ENCODE assay signal across 19 cellular contexts in genomic region chr2:147416099-147416498, GRCh38.
DNase-seq lines count a peak whose midpoint lies in the region; ATAC-seq, FAIRE-seq and TF ChIP-seq lines count a peak whose summit lies in the region.
"Had no signal": no experiment of that assay in that cellular context is flagged by ENCODE, and none has a peak within 500 bp of the region (broad histone marks: within the 10 kb centered on the region; RNA-seq: fewer than 3 reads in every experiment).

No MANE protein-coding gene starts in this region.

- CTCF ChIA-PET in A549 (lab: Yijun Ruan, JAX) (no interaction called here), PC-9 (lab: Charles Lee) (no interaction called here)
- CTCF ChIA-PET in naive thymus-derived CD4-positive, alpha-beta T cell (lab: Charles Lee): no interaction called here
- CTCF ChIA-PET in activated CD8-positive, alpha-beta T cell treated with anti-CD3 and anti-CD28 coated beads for 36 hours (lab: Charles Lee): no interaction called here

- H3K4me3 ChIP-seq in A549 (no peak overlapping the region), GM23248 (no peak overlapping the region), PC-9 (no peak overlapping the region), aorta (ENCODE audit: low read length in 2 of 2) (no peak overlapping the region)
- H3K4me3 ChIP-seq in naive thymus-derived CD4-positive, alpha-beta T cell (ENCODE audit: low read length): no peak overlapping the region
- H3K4me3 ChIP-seq: GM23338, heart right ventricle, psoas muscle had no signal

- H3K9me2 ChIP-seq in GM23248 (ENCODE audit: insufficient read depth) (no peaks in the 10 kb centered on the region), PC-9 (ENCODE audit: insufficient read depth) (no peaks in the 10 kb centered on the region)

- 2% methylated on average over 4 of the region's 4 CpGs for WGBS in A549 (ENCODE audit: missing lambda C conversion rate)
- WGBS in GM23248 (ENCODE audit: low coverage in 1 of 2, low lambda C conversion rate in 2 of 2, missing lambda C conversion rate in 2 of 2), 2 experiments: 53 to 55% methylated on average over 4 of the region's 4 CpGs
- WGBS in aorta, 2 donors: 63 to 68% methylated on average over 4 of the region's 4 CpGs

- H3K4me3 Mint-ChIP-seq in naive thymus-derived CD4-positive, alpha-beta T cell: no peak overlapping the region
- no peak overlapping the region for H3K4me3 Mint-ChIP-seq in activated CD8-positive, alpha-beta T cell treated with anti-CD3 and anti-CD28 coated beads for 36 hours
- H3K4me3 Mint-ChIP-seq: activated CD4-positive, alpha-beta memory T cell treated with anti-CD3 and anti-CD28 coated beads, Interleukin-2, amount 10 ng/mL, durations not matched to agents 7 days and 5 days; dendritic cell treated with granulocyte-macrophage colony-stimulating factor and Interleukin-4, amounts not matched to agents 40 ng/mL and 50 ng/mL, for 4 days; GM23338; neural crest cell had no signal

- H3K27me3 ChIP-seq in GM23248 (replicated peaks; ENCODE audit: insufficient read depth) (no peaks in the 10 kb centered on the region), PC-9 (ENCODE audit: insufficient read depth, low read depth) (no peaks in the 10 kb centered on the region), aorta (ENCODE audit: control insufficient read depth in 1 of 2, insufficient read depth in 2 of 2, low read length in 1 of 2) (peaks cover 0 to 2% of the 10 kb centered on the region in 2 donors)
- H3K27me3 ChIP-seq in naive thymus-derived CD4-positive, alpha-beta T cell (ENCODE audit: control insufficient read depth in 2 of 2, insufficient read depth in 2 of 2, low read length in 2 of 2): no peaks in the 10 kb centered on the region
- H3K27me3 ChIP-seq: heart right ventricle had no signal

- H2AFZ ChIP-seq in GM23248 (no peak overlapping the region), PC-9 (no peak overlapping the region)
- H2AFZ ChIP-seq: GM23338 had no signal

- H3K4me2 ChIP-seq in A549 (peak overlapping the region; percentile 12; the same call in 1 of the 3 replicates), GM23248 (ENCODE audit: unreplicated experiment) (no peak overlapping the region), PC-9 (peak overlapping the region; percentile 42)
- H3K4me2 ChIP-seq: GM23338 had no signal

- DNase-seq in A549 (ENCODE audit: low read depth in 1 of 2, low spot score in 1 of 2) (peak in 1 of 2 experiments; percentile 25), GM23248 (peak; percentile 11), PC-9 (peak; percentile 0 to 86), glomerular visceral epithelial cell (ENCODE audit: extremely low spot score) (peak; percentile 37), aorta (no peak)
- no peak for DNase-seq in naive thymus-derived CD4-positive, alpha-beta T cell
- DNase-seq in activated CD8-positive, alpha-beta T cell treated with anti-CD3 and anti-CD28 coated beads for 36 hours: no peak
- DNase-seq: activated CD4-positive, alpha-beta memory T cell treated with anti-CD3 and anti-CD28 coated beads, Interleukin-2, amount 10 ng/mL, durations not matched to agents 7 days and 5 days; activated gamma-delta T cell; GF-D8; heart right ventricle; islet precursor cell; NCI-H187 treated with DMSO at 0.1 percent for 48 hours; NCI-H526 treated with DMSO at 0.1 percent for 48 hours; psoas muscle had no signal

- H3K27ac Mint-ChIP-seq in naive thymus-derived CD4-positive, alpha-beta T cell: no peak overlapping the region
- no peak overlapping the region for H3K27ac Mint-ChIP-seq in activated CD8-positive, alpha-beta T cell treated with anti-CD3 and anti-CD28 coated beads for 36 hours
- H3K27ac Mint-ChIP-seq: activated CD4-positive, alpha-beta memory T cell treated with anti-CD3 and anti-CD28 coated beads, Interleukin-2, amount 10 ng/mL, durations not matched to agents 7 days and 5 days; dendritic cell treated with granulocyte-macrophage colony-stimulating factor and Interleukin-4, amounts not matched to agents 40 ng/mL and 50 ng/mL, for 4 days; GM23338 had no signal

- in situ Hi-C loops in GM23248 (cut with MboI): no loop called here

- H3K79me2 ChIP-seq in GM23248 (ENCODE audit: insufficient read depth): no peaks in the 10 kb centered on the region
- no peaks in the 10 kb centered on the region for H3K79me2 ChIP-seq in PC-9 (ENCODE audit: low read depth)

- H3K27ac ChIP-seq in A549 (no peak overlapping the region), GM23248 (no peak overlapping the region), PC-9 (peak overlapping the region; percentile 58), aorta (ENCODE audit: low read depth in 1 of 2, low read length in 2 of 2) (no peak overlapping the region)
- H3K27ac ChIP-seq in naive thymus-derived CD4-positive, alpha-beta T cell (ENCODE audit: low read depth, low read length): no peak overlapping the region
- H3K27ac ChIP-seq: heart right ventricle, psoas muscle had no signal

- H4K20me1 ChIP-seq in GM23248 (ENCODE audit: insufficient read depth) (no peaks in the 10 kb centered on the region), PC-9 (ENCODE audit: insufficient read depth) (no peaks in the 10 kb centered on the region)

- peak in 1 of 2 experiments; percentile 74; a peak in 3 of 6 replicates for ATAC-seq in A549
- no peak for ATAC-seq in naive thymus-derived CD4-positive, alpha-beta T cell
- ATAC-seq in aorta (ENCODE audit: low FRiP score): no peak
- no peak for ATAC-seq in activated CD8-positive, alpha-beta T cell treated with anti-CD3 and anti-CD28 coated beads for 36 hours
- no peak for ATAC-seq in GM18517 (IDR thresholded peaks at IDR 0.05; ENCODE audit: unreplicated experiment)
- ATAC-seq: GM23338, heart right ventricle, psoas muscle had no signal

- BruUV-seq in PC-9 (replicated peaks; lab: Mats Ljungman, UMichigan): no TSS peak

- intact Hi-C loops in PC-9 (cut with micrococcal nuclease; ENCODE audit: unreplicated experiment) (loop anchor here (5.0 kb wide), 1 partner anchor 46 kb away; no protein-coding TSS in a partner anchor), aorta (cut with DNase I) (no loop called here)
- intact Hi-C loops in naive thymus-derived CD4-positive, alpha-beta T cell (cut with micrococcal nuclease): no loop called here
- intact Hi-C loops in activated CD8-positive, alpha-beta T cell treated with anti-CD3 and anti-CD28 coated beads for 36 hours (cut with micrococcal nuclease): no loop called here

- TF ChIP-seq CTCF in A549 (IDR thresholded peaks at IDR 0.05) (no peak), PC-9 (conservative IDR thresholded peaks at IDR 0.05) (no peak)
- no peak for TF ChIP-seq CTCF in activated CD8-positive, alpha-beta T cell treated with anti-CD3 and anti-CD28 coated beads for 36 hours (IDR thresholded peaks at IDR 0.05)

- H3K36me3 Mint-ChIP-seq in naive thymus-derived CD4-positive, alpha-beta T cell: peaks cover 0 to 10% (median 0%) of the 10 kb centered on the region in 5 donors
- H3K36me3 Mint-ChIP-seq in activated CD8-positive, alpha-beta T cell treated with anti-CD3 and anti-CD28 coated beads for 36 hours (ENCODE audit: low read depth): no peaks in the 10 kb centered on the region

- H3K36me3 ChIP-seq in GM23248 (ENCODE audit: low read depth) (no peaks in the 10 kb centered on the region), PC-9 (ENCODE audit: low read depth) (no peaks in the 10 kb centered on the region), aorta (ENCODE audit: control insufficient read depth in 1 of 2, insufficient read depth in 2 of 2, low read length in 1 of 2) (no peaks in the 10 kb centered on the region)
- H3K36me3 ChIP-seq in naive thymus-derived CD4-positive, alpha-beta T cell (ENCODE audit: control insufficient read depth in 2 of 3, insufficient read depth in 3 of 3, low read length in 3 of 3): no peaks in the 10 kb centered on the region
- H3K36me3 ChIP-seq: heart right ventricle had no signal

- H3K9me3 ChIP-seq in A549: no peaks in the 10 kb centered on the region
- no peaks in the 10 kb centered on the region for H3K9me3 ChIP-seq in GM23248 (ENCODE audit: low read depth)
- H3K9me3 ChIP-seq in PC-9 (ENCODE audit: insufficient read depth, low read depth): no peaks in the 10 kb centered on the region
- no peaks in the 10 kb centered on the region for H3K9me3 ChIP-seq in naive thymus-derived CD4-positive, alpha-beta T cell (ENCODE audit: control insufficient read depth in 2 of 3, low read length in 3 of 3)
- H3K9me3 ChIP-seq in aorta (ENCODE audit: control insufficient read depth, low read length): peaks cover 2% of the 10 kb centered on the region
- H3K9me3 ChIP-seq: psoas muscle had no signal

- TF ChIP-seq EP300 in A549 (IDR thresholded peaks at IDR 0.05): no peak

- no peak for TF ChIP-seq POLR2A in A549 (IDR thresholded peaks at IDR 0.05; ENCODE audit: low read length)

- H3K4me1 ChIP-seq in A549: no peaks in the 10 kb centered on the region
- peaks cover 7% of the 10 kb centered on the region; the same call in 1 of the 2 replicates for H3K4me1 ChIP-seq in GM23248 (ENCODE audit: insufficient read depth)
- peaks cover 28% of the 10 kb centered on the region for H3K4me1 ChIP-seq in PC-9 (replicated peaks; ENCODE audit: insufficient read depth)
- no peaks in the 10 kb centered on the region for H3K4me1 ChIP-seq in naive thymus-derived CD4-positive, alpha-beta T cell (ENCODE audit: control insufficient read depth in 2 of 2, insufficient read depth in 2 of 2, low read length in 2 of 2)
- no peaks in the 10 kb centered on the region for H3K4me1 ChIP-seq in aorta (ENCODE audit: control insufficient read depth in 1 of 2, insufficient read depth in 2 of 2, low read length in 2 of 2)
- H3K4me1 ChIP-seq: heart right ventricle, psoas muscle had no signal

- no peak for FAIRE-seq in A549 (lab: Jason Lieb, UNC)

- no peak for TF ChIP-seq RAD21 in A549 (conservative IDR thresholded peaks at IDR 0.05 in 1 of 2, IDR thresholded peaks at IDR 0.05 in 1 of 2)

- peaks cover 0 to 7% (median 0%) of the 10 kb centered on the region in 7 donors for H3K4me1 Mint-ChIP-seq in naive thymus-derived CD4-positive, alpha-beta T cell
- H3K4me1 Mint-ChIP-seq in activated CD8-positive, alpha-beta T cell treated with anti-CD3 and anti-CD28 coated beads for 36 hours (ENCODE audit: low read depth): no peaks in the 10 kb centered on the region
- H3K4me1 Mint-ChIP-seq: GM23338, neural crest cell had no signal

- no peaks in the 10 kb centered on the region for H3F3A ChIP-seq in GM23248 (ENCODE audit: insufficient read depth)
- peaks cover 11% of the 10 kb centered on the region; the same call in 1 of the 2 replicates for H3F3A ChIP-seq in PC-9 (ENCODE audit: insufficient read depth, low read depth)

- POLR2A ChIA-PET in A549 (lab: Yijun Ruan, JAX) (no interaction called here), PC-9 (lab: Charles Lee; ENCODE audit: unreplicated experiment) (no interaction called here)
- POLR2A ChIA-PET in naive thymus-derived CD4-positive, alpha-beta T cell (lab: Charles Lee): no interaction called here
- POLR2A ChIA-PET in activated CD8-positive, alpha-beta T cell treated with anti-CD3 and anti-CD28 coated beads for 36 hours (lab: Charles Lee): no interaction called here

- no peak overlapping the region for H3K9ac ChIP-seq in GM23248

- H3K27me3 Mint-ChIP-seq in naive thymus-derived CD4-positive, alpha-beta T cell: peaks cover 0 to 13% (median 2%) of the 10 kb centered on the region in 5 donors
- peaks cover 2% of the 10 kb centered on the region for H3K27me3 Mint-ChIP-seq in activated CD8-positive, alpha-beta T cell treated with anti-CD3 and anti-CD28 coated beads for 36 hours

- H3K9me3 Mint-ChIP-seq in naive thymus-derived CD4-positive, alpha-beta T cell: peaks cover 0 to 25% (median 6%) of the 10 kb centered on the region in 11 donors
- peaks cover 2% of the 10 kb centered on the region for H3K9me3 Mint-ChIP-seq in activated CD8-positive, alpha-beta T cell treated with anti-CD3 and anti-CD28 coated beads for 36 hours
- H3K9me3 Mint-ChIP-seq: dendritic cell treated with granulocyte-macrophage colony-stimulating factor and Interleukin-4, amounts not matched to agents 40 ng/mL and 50 ng/mL, for 4 days; GM23338 had no signal

Comparison
In these comparisons a context has a peak if more than half of its experiments do, and no peak if none do; other contexts are left out.
1. DNase-seq: peak in GM23248 (single experiment), PC-9 (2 of 2) and glomerular visceral epithelial cell (single experiment); none in naive thymus-derived CD4-positive, alpha-beta T cell (0 of 9), aorta (0 of 2) and activated CD8-positive, alpha-beta T cell treated with anti-CD3 and anti-CD28 coated beads for 36 hours (single experiment).